Comparison of ENCODE assay signal across 1 cellular context in the genomic region with DNA sequence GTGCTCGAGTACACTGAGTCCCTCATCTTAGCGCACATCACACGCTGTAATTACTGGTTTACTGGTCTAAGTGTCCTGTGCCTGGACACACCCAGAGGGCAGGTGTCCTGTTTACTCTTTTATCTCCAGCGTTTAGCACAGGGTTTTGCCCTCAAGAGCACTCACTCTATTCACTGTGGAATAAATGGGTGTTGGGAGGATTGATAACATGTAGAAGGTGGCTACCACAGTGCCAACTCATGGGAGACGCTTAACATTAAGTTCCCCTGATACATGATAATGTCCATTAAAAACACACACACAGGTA.
TF ChIP-seq lines count a peak whose summit lies in the region.

No MANE protein-coding gene starts in this region.

TF ChIP-seq in GM12878, 131 proteins besides CTCF, POLR2A, EP300 and RAD21 (continued from another document):
- TF ChIP-seq IKZF1 (conservative IDR thresholded peaks at IDR 0.05) = no peak
- TF ChIP-seq IKZF2 (IDR thresholded peaks at IDR 0.05) = no peak
- TF ChIP-seq NBN (IDR thresholded peaks at IDR 0.05) = no peak
TF ChIP-seq in GM12878: peak in this region for 0.
